20 cellular contexts compared by ENCODE assay signal in the genomic region with DNA sequence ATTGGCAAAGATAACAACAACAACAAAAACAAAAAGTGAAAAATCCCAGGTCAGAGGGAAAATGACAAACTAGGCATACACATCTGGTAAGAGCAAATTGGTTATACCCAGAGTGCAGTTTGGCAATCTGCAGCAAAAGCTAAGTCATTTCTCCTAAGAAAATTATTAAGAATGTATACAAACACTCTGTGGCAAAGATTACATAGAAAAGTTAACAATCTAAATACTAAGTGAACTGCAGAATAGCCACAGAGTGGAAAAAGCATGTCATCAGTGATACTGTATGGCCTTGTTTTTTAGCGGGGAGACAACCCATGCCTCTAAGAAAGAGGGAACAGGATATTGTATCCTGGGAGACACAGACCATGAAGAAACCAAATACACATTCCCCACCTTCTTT.
DNase-seq lines count a peak whose midpoint lies in the region; ATAC-seq, FAIRE-seq and TF ChIP-seq lines count a peak whose summit lies in the region.
"Had no signal": no experiment of that assay in that cellular context is flagged by ENCODE, and none has a peak within 500 bp of the region (broad histone marks: within the 10 kb centered on the region; RNA-seq: fewer than 3 reads in every experiment).

No MANE protein-coding gene starts in this region.

- no peak for TF ChIP-seq POLR2A in tibial nerve (IDR thresholded peaks at IDR 0.05)

- H3K4me1 Mint-ChIP-seq in activated CD4-positive, alpha-beta T cell treated with anti-CD3 and anti-CD28 coated beads, Interleukin-2, amount 10 ng/mL, durations not matched to agents 24 days and 14 days: peaks cover 56% of the 10 kb centered on the region
- H3K4me1 Mint-ChIP-seq in T-helper 17 cell: peaks cover 71% of the 10 kb centered on the region

- H3K36me3 ChIP-seq in fibroblast of lung (ENCODE audit: control insufficient read depth, insufficient read depth, low read length): no peaks in the 10 kb centered on the region
- no peaks in the 10 kb centered on the region for H3K36me3 ChIP-seq in parathyroid adenoma (ENCODE audit: control insufficient read depth, insufficient read depth, low read length)
- no peaks in the 10 kb centered on the region for H3K36me3 ChIP-seq in tibial nerve
- H3K36me3 ChIP-seq in MG63: peaks cover 6% of the 10 kb centered on the region; the same call in 1 of the 2 replicates
- H3K36me3 ChIP-seq: thyroid gland had no signal

- H2AFZ ChIP-seq in fibroblast of lung (ENCODE audit: low read length): no peak overlapping the region
- no peak overlapping the region for H2AFZ ChIP-seq in parathyroid adenoma

- H3K9ac ChIP-seq in fibroblast of lung (ENCODE audit: insufficient read depth, low read length) (no peak overlapping the region), parathyroid adenoma (no peak overlapping the region)

- peak overlapping the region; percentile 30 for H3K4me2 ChIP-seq in fibroblast of lung (ENCODE audit: extremely low read depth, insufficient read depth, low read length)
- H3K4me2 ChIP-seq in parathyroid adenoma (ENCODE audit: low read length): no peak overlapping the region

- H3K79me2 ChIP-seq in fibroblast of lung (ENCODE audit: control insufficient read depth, insufficient read depth, low read length) (peaks cover 89% of the 10 kb centered on the region), parathyroid adenoma (peaks cover 44% of the 10 kb centered on the region)

- peak overlapping the region; percentile 75 for H3K27ac Mint-ChIP-seq in activated CD4-positive, alpha-beta T cell treated with anti-CD3 and anti-CD28 coated beads, Interleukin-2, amount 10 ng/mL, durations not matched to agents 24 days and 14 days
- H3K27ac Mint-ChIP-seq in T-helper 17 cell: peak overlapping the region; percentile 91

- H3K36me3 Mint-ChIP-seq in activated CD4-positive, alpha-beta T cell treated with anti-CD3 and anti-CD28 coated beads, Interleukin-2, amount 10 ng/mL, durations not matched to agents 24 days and 14 days (ENCODE audit: low read depth): peaks cover 10% of the 10 kb centered on the region
- H3K36me3 Mint-ChIP-seq in T-helper 17 cell (ENCODE audit: low read depth): no peaks in the 10 kb centered on the region

- no peak for DNase-seq in activated CD4-positive, alpha-beta T cell treated with anti-CD3 and anti-CD28 coated beads, Interleukin-2, amount 10 ng/mL, durations not matched to agents 24 days and 14 days
- no peak for DNase-seq in activated CD4-positive, alpha-beta T cell treated with anti-CD3 and anti-CD28 coated beads, Interleukin-2, amount 50 U/mL, for 4 hours
- DNase-seq in T-helper 17 cell: no peak
- peak; percentile 63 for DNase-seq in fibroblast of lung (ENCODE audit: low read depth in 2 of 2)
- no peak for DNase-seq in tibial nerve (ENCODE audit: low spot score in 2 of 2)
- no peak for DNase-seq in MG63
- no peak for DNase-seq in HTR-8/SVneo (ENCODE audit: insufficient read length, low spot score)
- DNase-seq: 8988T; activated CD4-positive, CD25-positive, alpha-beta regulatory T cell treated with anti-CD3 and anti-CD28 coated beads, Interleukin-2, amount 50 U/mL, for 72 hours; activated T-cell treated with anti-CD3 and anti-CD28 coated beads, Interleukin-2, amount 50 U/mL, for 1 hour; amygdala; DND-41; glutamatergic neuron; NCI-H2081 treated with DMSO at 0.1 percent for 48 hours; NCI-H524; stimulated activated CD4-positive, alpha-beta T cell treated with anti-CD3 and anti-CD28 coated beads, Interleukin-4, amount 100 ng/mL, for 4 hours; thyroid gland had no signal

- no peaks in the 10 kb centered on the region for H3K27me3 Mint-ChIP-seq in activated CD4-positive, alpha-beta T cell treated with anti-CD3 and anti-CD28 coated beads, Interleukin-2, amount 10 ng/mL, durations not matched to agents 24 days and 14 days
- H3K27me3 Mint-ChIP-seq in T-helper 17 cell: no peaks in the 10 kb centered on the region

- H3K4me3 Mint-ChIP-seq in activated CD4-positive, alpha-beta T cell treated with anti-CD3 and anti-CD28 coated beads, Interleukin-2, amount 10 ng/mL, durations not matched to agents 24 days and 14 days: peak overlapping the region; percentile 14
- no peak overlapping the region for H3K4me3 Mint-ChIP-seq in T-helper 17 cell

- no peak for ATAC-seq in T-helper 17 cell

- H3K27ac ChIP-seq in fibroblast of lung (ENCODE audit: insufficient read depth, low read length): peak overlapping the region; percentile 39
- peak overlapping the region; percentile 2 for H3K27ac ChIP-seq in parathyroid adenoma
- no peak overlapping the region for H3K27ac ChIP-seq in tibial nerve
- H3K27ac ChIP-seq: C4-2B, neutrophil, thyroid gland had no signal

- H3K9me3 ChIP-seq in T-helper 17 cell (ENCODE audit: control insufficient read depth, low read length, poor library complexity, severe bottlenecking) (no peaks in the 10 kb centered on the region), fibroblast of lung (ENCODE audit: control insufficient read depth, insufficient read depth, low read depth, low read length) (no peaks in the 10 kb centered on the region), parathyroid adenoma (ENCODE audit: control insufficient read depth, low read length) (no peaks in the 10 kb centered on the region), tibial nerve (no peaks in the 10 kb centered on the region), MG63 (no peaks in the 10 kb centered on the region)
- H3K9me3 ChIP-seq: neutrophil, thyroid gland had no signal

- intact Hi-C loops in activated CD4-positive, alpha-beta T cell treated with anti-CD3 and anti-CD28 coated beads, Interleukin-2, amount 10 ng/mL, durations not matched to agents 24 days and 14 days (cut with micrococcal nuclease): loop anchor here (1.0 to 5.0 kb wide), 3 partner anchors 14 to 636 kb away; no protein-coding TSS in a partner anchor

- H3K9me3 Mint-ChIP-seq in activated CD4-positive, alpha-beta T cell treated with anti-CD3 and anti-CD28 coated beads, Interleukin-2, amount 10 ng/mL, durations not matched to agents 24 days and 14 days: no peaks in the 10 kb centered on the region

- FAIRE-seq in HTR-8/SVneo (lab: Jason Lieb, UNC): no peak

- WGBS in tibial nerve, 2 donors: 41% methylated on average over 1 of the region's 1 CpG

- H3K27me3 ChIP-seq in fibroblast of lung (ENCODE audit: control insufficient read depth, insufficient read depth, low read length) (no peaks in the 10 kb centered on the region), parathyroid adenoma (ENCODE audit: control insufficient read depth, insufficient read depth, low read length) (no peaks in the 10 kb centered on the region), tibial nerve (no peaks in the 10 kb centered on the region), MG63 (no peaks in the 10 kb centered on the region)
- H3K27me3 ChIP-seq: neutrophil, thyroid gland had no signal

- TF ChIP-seq CTCF in fibroblast of lung (conservative IDR thresholded peaks at IDR 0.05 in 1 of 2, IDR thresholded peaks at IDR 0.05 in 1 of 2; ENCODE audit: low read depth in 1 of 2, low read length in 2 of 2) (no peak), parathyroid adenoma (IDR thresholded peaks at IDR 0.05) (no peak), tibial nerve (IDR thresholded peaks at IDR 0.05) (no peak)

- TF ChIP-seq EP300 in tibial nerve (IDR thresholded peaks at IDR 0.05): no peak

- H3K4me1 ChIP-seq in fibroblast of lung (ENCODE audit: control insufficient read depth, extremely low read depth, insufficient read depth, low read length) (peaks cover 6% of the 10 kb centered on the region), parathyroid adenoma (peaks cover 49% of the 10 kb centered on the region), tibial nerve (peaks cover 0 to 82% (median 32%) of the 10 kb centered on the region in 4 donors)

- peaks cover 2% of the 10 kb centered on the region for H4K20me1 ChIP-seq in fibroblast of lung (ENCODE audit: control insufficient read depth, extremely low read depth, insufficient read depth, low read length)

- H3K4me3 ChIP-seq in fibroblast of lung (replicated peaks in 1 of 4; ENCODE audit: control extremely low read depth in 1 of 4, insufficient read depth in 1 of 4, low read depth in 3 of 4, low read length in 4 of 4): no peak overlapping the region
- H3K4me3 ChIP-seq in parathyroid adenoma (ENCODE audit: low read depth, low read length): no peak overlapping the region
- no peak overlapping the region for H3K4me3 ChIP-seq in tibial nerve
- H3K4me3 ChIP-seq in MG63: no peak overlapping the region
- H3K4me3 ChIP-seq: thyroid gland had no signal

Comparison
In these comparisons a context has a peak if more than half of its experiments do, and no peak if none do; other contexts are left out.
1. DNase-seq: peak in fibroblast of lung (2 of 2); none in activated CD4-positive, alpha-beta T cell treated with anti-CD3 and anti-CD28 coated beads, Interleukin-2, amount 10 ng/mL, durations not matched to agents 24 days and 14 days (single experiment), activated CD4-positive, alpha-beta T cell treated with anti-CD3 and anti-CD28 coated beads, Interleukin-2, amount 50 U/mL, for 4 hours (0 of 2), T-helper 17 cell (0 of 3), tibial nerve (0 of 2), MG63 (single experiment) and HTR-8/SVneo (single experiment).
2. H3K27ac ChIP-seq: peak in fibroblast of lung (single experiment) and parathyroid adenoma (single experiment); none in tibial nerve (0 of 4).